8 cellular contexts compared by ENCODE assay signal in genomic region chr4:81844717-81845116, GRCh38.
DNase-seq lines count a peak whose midpoint lies in the region; ATAC-seq and TF ChIP-seq lines count a peak whose summit lies in the region.

No MANE protein-coding gene starts in this region.

- H3K27me3 ChIP-seq in HUES48 (ENCODE audit: control insufficient read depth, insufficient read depth, low read length) (no peaks in the 10 kb centered on the region), esophagus muscularis mucosa (no peaks in the 10 kb centered on the region)

- no peaks in the 10 kb centered on the region for H3K9me3 ChIP-seq in HUES48 (ENCODE audit: control insufficient read depth, insufficient read depth, low read length)
- H3K9me3 ChIP-seq in esophagus muscularis mucosa = no peaks in the 10 kb centered on the region

- no peaks in the 10 kb centered on the region for H3K27me3 Mint-ChIP-seq in Calu3 (ENCODE audit: unreplicated experiment)
- H3K27me3 Mint-ChIP-seq in naive B cell = no peaks in the 10 kb centered on the region
- H3K27me3 Mint-ChIP-seq in stimulated activated memory B cell treated with anti-CD40 and anti-IgM and Interleukin-4, amounts not matched to agents 10 μg/mL and 1 μg/mL and 100 μg/mL, for 72 hours = no peaks in the 10 kb centered on the region

- H3K36me3 Mint-ChIP-seq in Calu3 (ENCODE audit: insufficient read depth, unreplicated experiment) = peaks cover 5% of the 10 kb centered on the region
- no peaks in the 10 kb centered on the region for H3K36me3 Mint-ChIP-seq in naive B cell
- H3K36me3 Mint-ChIP-seq in stimulated activated memory B cell treated with anti-CD40 and anti-IgM and Interleukin-4, amounts not matched to agents 10 μg/mL and 1 μg/mL and 100 μg/mL, for 72 hours = no peaks in the 10 kb centered on the region

- DNase-seq in Calu3 (peak; percentile 71), esophagus muscularis mucosa (ENCODE audit: extremely low spot score) (no peak), naive B cell (peak; percentile 64)
- peak; percentile 3 for DNase-seq in NK-92 treated with Interleukin-12 subunit alpha and Interleukin-12 subunit beta, amount 100 ng/mL, for 24 hours (lab: John Stamatoyannopoulos, UW)
- DNase-seq in activated CD8-positive, alpha-beta memory T cell treated with anti-CD3 and anti-CD28 coated beads, Interleukin-2, amount 50 U/mL, for 48 hours = peak; percentile 69

- H3K27ac Mint-ChIP-seq in Calu3 (ENCODE audit: unreplicated experiment) (peak overlapping the region; percentile 66), naive B cell (no peak overlapping the region)
- H3K27ac Mint-ChIP-seq in stimulated activated memory B cell treated with anti-CD40 and anti-IgM and Interleukin-4, amounts not matched to agents 10 μg/mL and 1 μg/mL and 100 μg/mL, for 72 hours = no peak overlapping the region

- H3K4me3 ChIP-seq in HUES48 (ENCODE audit: low read depth, low read length) (no peak overlapping the region), esophagus muscularis mucosa (no peak overlapping the region)

- no peak for TF ChIP-seq EP300 in esophagus muscularis mucosa (IDR thresholded peaks at IDR 0.05)

- H3K9ac ChIP-seq in HUES48 (ENCODE audit: low read depth, low read length) = 0 out of 2 replicates have a peak overlapping the region, but pooled peaks have one; percentile 18

- H3K4me3 Mint-ChIP-seq in Calu3 (ENCODE audit: low read depth, unreplicated experiment) = no peak overlapping the region
- H3K4me3 Mint-ChIP-seq in naive B cell = no peak overlapping the region
- no peak overlapping the region for H3K4me3 Mint-ChIP-seq in stimulated activated memory B cell treated with anti-CD40 and anti-IgM and Interleukin-4, amounts not matched to agents 10 μg/mL and 1 μg/mL and 100 μg/mL, for 72 hours

- CTCF ChIA-PET in Calu3 (lab: Charles Lee) = interaction anchor here (0.6 to 2.5 kb wide), 5 partner anchors 28 to 379 kb away, joined by 3 to 17 read pairs (median 3); partner anchors contain the start of gene RASGEF1B

- no TSS peak for BruUV-seq in Calu3 (replicated peaks; lab: Mats Ljungman, UMichigan)

- TF ChIP-seq CTCF in Calu3 (IDR thresholded peaks at IDR 0.05; ENCODE audit: unreplicated experiment) (peak; percentile 52), esophagus muscularis mucosa (IDR thresholded peaks at IDR 0.05) (peak; percentile 78 to 83 (median 81))

- peaks cover 7% of the 10 kb centered on the region; the same call in 1 of the 2 replicates for H3K4me1 ChIP-seq in HUES48 (ENCODE audit: control insufficient read depth, insufficient read depth, low read length)
- peaks cover 0 to 5% (median 2%) of the 10 kb centered on the region in 4 donors for H3K4me1 ChIP-seq in esophagus muscularis mucosa

- H3K4me1 Mint-ChIP-seq in Calu3 (ENCODE audit: low read depth, unreplicated experiment) = peaks cover 55% of the 10 kb centered on the region
- no peaks in the 10 kb centered on the region for H3K4me1 Mint-ChIP-seq in naive B cell
- peaks cover 5% of the 10 kb centered on the region for H3K4me1 Mint-ChIP-seq in stimulated activated memory B cell treated with anti-CD40 and anti-IgM and Interleukin-4, amounts not matched to agents 10 μg/mL and 1 μg/mL and 100 μg/mL, for 72 hours

- no peaks in the 10 kb centered on the region for H3K9me3 Mint-ChIP-seq in Calu3 (ENCODE audit: low read depth, unreplicated experiment)
- H3K9me3 Mint-ChIP-seq in naive B cell = no peaks in the 10 kb centered on the region
- no peaks in the 10 kb centered on the region for H3K9me3 Mint-ChIP-seq in stimulated activated memory B cell treated with anti-CD40 and anti-IgM and Interleukin-4, amounts not matched to agents 10 μg/mL and 1 μg/mL and 100 μg/mL, for 72 hours

- no peaks in the 10 kb centered on the region for H3K36me3 ChIP-seq in HUES48 (ENCODE audit: control insufficient read depth, insufficient read depth, low read length)
- no peaks in the 10 kb centered on the region for H3K36me3 ChIP-seq in esophagus muscularis mucosa

- peak; percentile 82 for ATAC-seq in GM21381 (IDR thresholded peaks at IDR 0.05; ENCODE audit: unreplicated experiment)
- ATAC-seq in naive B cell (ENCODE audit: low read depth in 2 of 2) = peak; percentile 94 to 97
- ATAC-seq in stimulated activated memory B cell treated with anti-CD40 and anti-IgM and Interleukin-4, amounts not matched to agents 10 μg/mL and 1 μg/mL and 100 μg/mL, for 72 hours = peak; percentile 81

- WGBS in esophagus muscularis mucosa = 5% methylated on average over 3 of the region's 3 CpGs

- TF ChIP-seq POLR2A in esophagus muscularis mucosa (IDR thresholded peaks at IDR 0.05; ENCODE audit: low read depth) = no peak

- peak overlapping the region; percentile 67 for H3K27ac ChIP-seq in HUES48 (ENCODE audit: low read depth, low read length)
- H3K27ac ChIP-seq in esophagus muscularis mucosa (replicated peaks in 1 of 4) = no peak overlapping the region

- intact Hi-C loops in Calu3 (cut with micrococcal nuclease; ENCODE audit: unreplicated experiment) = loop anchor here (1.0 to 5.0 kb wide), 4 partner anchors 208 to 438 kb away; no protein-coding TSS in a partner anchor
- intact Hi-C loops in esophagus muscularis mucosa (cut with DNase I) = loop anchor here (2.0 to 5.0 kb wide), 2 partner anchors 378 to 437 kb away; no protein-coding TSS in a partner anchor
